In the genomic region with DNA sequence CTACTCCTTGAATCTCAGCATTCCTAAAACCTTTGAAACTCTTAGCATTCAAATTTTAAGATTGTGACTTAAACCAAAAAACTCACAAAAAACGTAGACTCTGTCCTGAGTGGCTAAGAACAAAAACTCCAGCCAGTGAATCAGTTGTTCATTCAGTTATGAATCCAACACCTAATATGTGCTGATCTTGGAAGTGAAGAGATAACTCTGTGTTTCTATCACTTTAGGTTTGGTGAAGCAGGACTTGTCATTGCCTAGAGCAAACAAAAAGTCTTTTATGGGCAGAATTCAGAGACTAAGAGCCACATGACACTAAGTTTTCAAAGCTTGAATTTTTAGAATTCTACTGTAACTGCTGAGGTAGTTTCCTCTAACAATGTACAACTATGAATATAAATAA, we compare ENCODE assay signal across 19 cellular contexts. TPM values are rescaled to one million over a fixed set of nuclear protein-coding genes. Genes with fewer than 3 reads are reported as not detected.
A peak's percentile ranks its signal among the peaks of the same experiment; 100 is the strongest.
DNase-seq lines count a peak whose midpoint lies in the region; ATAC-seq and TF ChIP-seq lines count a peak whose summit lies in the region.
"Had no signal": no experiment of that assay in that cellular context is flagged by ENCODE, and none has a peak within 500 bp of the region (broad histone marks: within the 10 kb centered on the region; RNA-seq: fewer than 3 reads in every experiment).

No MANE protein-coding gene starts in this region.

- H3K4me2 ChIP-seq in osteoblast (ENCODE audit: insufficient read depth, low read length), result no peak overlapping the region
- H3K4me2 ChIP-seq: BLaER1 had no signal

- no peak for TF ChIP-seq CTCF in osteoblast (IDR thresholded peaks at IDR 0.05; ENCODE audit: extremely low read depth, low read depth, low read length)

- no peak overlapping the region for H3K27ac ChIP-seq in osteoblast (ENCODE audit: low read depth, low read length)
- H3K27ac ChIP-seq: BLaER1 had no signal

- no peak overlapping the region for H2AFZ ChIP-seq in osteoblast (ENCODE audit: low read length)

- H3K4me1 ChIP-seq in osteoblast (ENCODE audit: insufficient read depth, low read length), result no peaks in the 10 kb centered on the region
- H3K4me1 ChIP-seq: BE2C, BLaER1 had no signal

- H3K27me3 ChIP-seq in osteoblast (ENCODE audit: insufficient read depth, low read length), result peaks cover 5% of the 10 kb centered on the region
- H3K27me3 ChIP-seq: BLaER1 had no signal

- ATAC-seq in GM18517 (IDR thresholded peaks at IDR 0.05; ENCODE audit: unreplicated experiment), result no peak

- no peaks in the 10 kb centered on the region for H3K36me3 ChIP-seq in osteoblast (ENCODE audit: insufficient read depth, low read length)
- H3K36me3 ChIP-seq: BE2C, BLaER1 had no signal

- no peaks in the 10 kb centered on the region for H4K20me1 ChIP-seq in osteoblast (ENCODE audit: insufficient read depth, low read length)
- H4K20me1 ChIP-seq: BLaER1 had no signal

- no peaks in the 10 kb centered on the region for H3K79me2 ChIP-seq in osteoblast (ENCODE audit: insufficient read depth, low read length)

- no peak overlapping the region for H3K4me3 ChIP-seq in osteoblast (ENCODE audit: insufficient read depth, low read length)
- H3K4me3 ChIP-seq: BLaER1 had no signal

- DNase-seq in SK-MEL-5 (ENCODE audit: low read depth, low spot score) (peak; percentile 91), foreskin melanocyte (peak; percentile 89), osteoblast (ENCODE audit: insufficient read length, low spot score, missing footprints) (peak; percentile 74), mesenteric fat pad (ENCODE audit: low spot score) (no peak), NCI-H82 (lab: John Stamatoyannopoulos, UW) (no peak)
- DNase-seq in central memory CD4-positive, alpha-beta T cell, result no peak
- DNase-seq: 8988T; ACHN; BE2C; C1 segment of cervical spinal cord; Caco-2; Calu3; CD4-positive, alpha-beta memory T cell; CD4-positive, CD25-positive, alpha-beta regulatory T cell; CD8-positive, alpha-beta memory T cell; DMS79 treated with DMSO at 0.1 percent for 48 hours; GF-D8 had no signal

- in situ Hi-C loops in SK-MEL-5 (cut with HindIII; ENCODE audit: low pct_unique_long_range_greater_than_20kb, low sequenced_read_pairs), result no loop called here

- no peaks in the 10 kb centered on the region for H3K9me3 ChIP-seq in osteoblast (ENCODE audit: low read depth, low read length)
- H3K9me3 ChIP-seq: BE2C, BLaER1, Caco-2 had no signal

RNA-seq across cellular contexts. Expression of gene GPR137B, which starts 10.4 kb away (rescaled TPM):
- total RNA-seq in SK-MEL-5 (2014; rRNA removed; shearing (Covaris generic)), result 105 and 115 TPM in 2 replicates
- 148 and 164 TPM in 2 replicates for polyA plus RNA-seq in SK-MEL-5 (2015; cell fraction: cytosol; rRNA removed)
- 51.7 and 52.5 TPM in 2 replicates for polyA plus RNA-seq in SK-MEL-5 (2015; cell fraction: nucleus; rRNA removed)
- total RNA-seq in osteoblast (23.5 and 28.9 TPM in 2 replicates), mesenteric fat pad (32.9 TPM)

Comparison
In these comparisons a context has a peak if more than half of its experiments do, and no peak if none do; other contexts are left out.
1. DNase-seq: peak in SK-MEL-5 (single experiment), foreskin melanocyte (single experiment) and osteoblast (single experiment); none in mesenteric fat pad (single experiment), NCI-H82 (single experiment) and central memory CD4-positive, alpha-beta T cell (single experiment).